Comparison of ENCODE assay signal across 13 cellular contexts in the genomic region with DNA sequence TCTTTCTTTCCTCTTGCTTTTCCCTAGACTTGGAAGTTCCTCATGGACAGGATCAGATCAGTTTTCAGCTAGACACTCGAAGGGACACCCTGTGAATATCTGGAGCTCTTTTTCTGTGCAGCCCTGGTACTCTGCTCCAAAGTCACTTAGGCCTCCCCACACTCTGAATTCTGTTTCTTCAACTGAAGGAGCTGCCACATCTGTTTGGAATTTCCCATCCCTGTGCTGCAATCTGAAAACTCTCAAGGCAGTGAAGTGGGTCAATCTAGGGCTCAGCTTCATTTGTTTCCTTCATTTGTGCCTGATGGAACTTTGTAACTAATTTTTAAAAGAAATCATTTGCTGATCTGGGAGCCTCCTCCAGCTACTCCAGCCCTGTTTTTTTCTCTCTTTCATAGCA. TPM values are rescaled to one million over a fixed set of nuclear protein-coding genes. Genes with fewer than 3 reads are reported as not detected.
DNase-seq lines count a peak whose midpoint lies in the region; ATAC-seq and TF ChIP-seq lines count a peak whose summit lies in the region.
"Had no signal": no experiment of that assay in that cellular context is flagged by ENCODE, and none has a peak within 500 bp of the region (broad histone marks: within the 10 kb centered on the region; RNA-seq: fewer than 3 reads in every experiment).

No MANE protein-coding gene starts in this region.

- CTCF ChIA-PET in activated CD8-positive, alpha-beta T cell treated with anti-CD3 and anti-CD28 coated beads for 36 hours (lab: Charles Lee), result interaction anchor here (0.7 to 6.7 kb wide), 9 partner anchors 9 to 147 kb away, joined by 3 to 25 read pairs (median 9); no protein-coding TSS in a partner anchor
- CTCF ChIA-PET in activated CD8-positive, alpha-beta T cell treated with anti-CD3 and anti-CD28 coated beads, Interleukin-2, amount 10 ng/mL, durations not matched to agents 7 days and 5 days (lab: Charles Lee), result interaction anchor here (1.0 to 3.5 kb wide), 6 partner anchors 8 to 91 kb away, joined by 3 to 19 read pairs (median 4); no protein-coding TSS in a partner anchor
- CTCF ChIA-PET in T-cell (lab: Charles Lee), result interaction anchor here (0.5 to 3.0 kb wide), 9 partner anchors 8 to 314 kb away, joined by 3 to 10 read pairs (median 5); no protein-coding TSS in a partner anchor

- POLR2A ChIA-PET in activated CD8-positive, alpha-beta T cell treated with anti-CD3 and anti-CD28 coated beads for 36 hours (lab: Charles Lee), result interaction anchor here (0.8 to 2.8 kb wide), 6 partner anchors 8 to 78 kb away, joined by 3 to 8 read pairs (median 6); no protein-coding TSS in a partner anchor
- POLR2A ChIA-PET in activated CD8-positive, alpha-beta T cell treated with anti-CD3 and anti-CD28 coated beads, Interleukin-2, amount 10 ng/mL, durations not matched to agents 7 days and 5 days (lab: Charles Lee), result interaction anchor here (1.3 to 2.5 kb wide), 2 partner anchors 9 to 74 kb away, joined by 3 to 13 read pairs; no protein-coding TSS in a partner anchor
- POLR2A ChIA-PET in T-cell (lab: Charles Lee), result interaction anchor here (0.5 to 1.5 kb wide), 6 partner anchors 10 to 39 kb away, joined by 3 to 7 read pairs (median 4); no protein-coding TSS in a partner anchor

- no peaks in the 10 kb centered on the region for H3K27me3 Mint-ChIP-seq in activated CD8-positive, alpha-beta T cell treated with anti-CD3 and anti-CD28 coated beads for 36 hours
- H3K27me3 Mint-ChIP-seq in activated CD8-positive, alpha-beta T cell treated with anti-CD3 and anti-CD28 coated beads, Interleukin-2, amount 10 ng/mL, durations not matched to agents 7 days and 5 days (ENCODE audit: low read depth), result no peaks in the 10 kb centered on the region
- H3K27me3 Mint-ChIP-seq in T-cell, result no peaks in the 10 kb centered on the region
- H3K27me3 Mint-ChIP-seq in memory B cell, result no peaks in the 10 kb centered on the region
- H3K27me3 Mint-ChIP-seq in stimulated activated naive B cell treated with anti-CD40 and anti-IgM and Interleukin-4, amounts not matched to agents 10 μg/mL and 1 μg/mL and 100 μg/mL, for 72 hours, result no peaks in the 10 kb centered on the region

- intact Hi-C loops in activated CD8-positive, alpha-beta T cell treated with anti-CD3 and anti-CD28 coated beads for 36 hours (cut with micrococcal nuclease), result no loop called here

- peaks cover 90% of the 10 kb centered on the region for H3K4me1 Mint-ChIP-seq in activated CD8-positive, alpha-beta T cell treated with anti-CD3 and anti-CD28 coated beads for 36 hours (ENCODE audit: low read depth)
- peaks cover 77% of the 10 kb centered on the region for H3K4me1 Mint-ChIP-seq in activated CD8-positive, alpha-beta T cell treated with anti-CD3 and anti-CD28 coated beads, Interleukin-2, amount 10 ng/mL, durations not matched to agents 7 days and 5 days (ENCODE audit: low read depth)
- H3K4me1 Mint-ChIP-seq in T-cell (peaks cover 99 to 100% (median 99%) of the 10 kb centered on the region in 3 donors), memory B cell (peaks cover 60% of the 10 kb centered on the region)
- H3K4me1 Mint-ChIP-seq in stimulated activated naive B cell treated with anti-CD40 and anti-IgM and Interleukin-4, amounts not matched to agents 10 μg/mL and 1 μg/mL and 100 μg/mL, for 72 hours, result peaks cover 38 to 78% of the 10 kb centered on the region in 2 donors

- H3K9me3 Mint-ChIP-seq in activated CD8-positive, alpha-beta T cell treated with anti-CD3 and anti-CD28 coated beads for 36 hours, result peaks cover 5% of the 10 kb centered on the region
- no peaks in the 10 kb centered on the region for H3K9me3 Mint-ChIP-seq in activated CD8-positive, alpha-beta T cell treated with anti-CD3 and anti-CD28 coated beads, Interleukin-2, amount 10 ng/mL, durations not matched to agents 7 days and 5 days (ENCODE audit: insufficient read depth)
- H3K9me3 Mint-ChIP-seq in T-cell (no peaks in the 10 kb centered on the region), memory B cell (no peaks in the 10 kb centered on the region)
- peaks cover 5 to 12% of the 10 kb centered on the region in 2 donors for H3K9me3 Mint-ChIP-seq in stimulated activated naive B cell treated with anti-CD40 and anti-IgM and Interleukin-4, amounts not matched to agents 10 μg/mL and 1 μg/mL and 100 μg/mL, for 72 hours

- peaks cover 51% of the 10 kb centered on the region for H3K36me3 Mint-ChIP-seq in activated CD8-positive, alpha-beta T cell treated with anti-CD3 and anti-CD28 coated beads for 36 hours (ENCODE audit: low read depth)
- peaks cover 36% of the 10 kb centered on the region for H3K36me3 Mint-ChIP-seq in activated CD8-positive, alpha-beta T cell treated with anti-CD3 and anti-CD28 coated beads, Interleukin-2, amount 10 ng/mL, durations not matched to agents 7 days and 5 days (ENCODE audit: low read depth)
- peaks cover 37% of the 10 kb centered on the region for H3K36me3 Mint-ChIP-seq in T-cell
- peaks cover 27% of the 10 kb centered on the region for H3K36me3 Mint-ChIP-seq in memory B cell
- H3K36me3 Mint-ChIP-seq in stimulated activated naive B cell treated with anti-CD40 and anti-IgM and Interleukin-4, amounts not matched to agents 10 μg/mL and 1 μg/mL and 100 μg/mL, for 72 hours, result peaks cover 41 to 46% of the 10 kb centered on the region in 2 donors

- no peak for TF ChIP-seq CTCF in activated CD8-positive, alpha-beta T cell treated with anti-CD3 and anti-CD28 coated beads for 36 hours (IDR thresholded peaks at IDR 0.05)

- ATAC-seq in activated CD8-positive, alpha-beta T cell treated with anti-CD3 and anti-CD28 coated beads for 36 hours, result no peak
- ATAC-seq in activated CD8-positive, alpha-beta T cell treated with anti-CD3 and anti-CD28 coated beads, Interleukin-2, amount 10 ng/mL, durations not matched to agents 7 days and 5 days, result no peak
- ATAC-seq in T-cell (replicated peaks in 1 of 4) (no peak), memory B cell (ENCODE audit: low read depth) (no peak), HG02870 (IDR thresholded peaks at IDR 0.05; ENCODE audit: unreplicated experiment) (no peak), GM21367 (IDR thresholded peaks at IDR 0.05; ENCODE audit: unreplicated experiment) (no peak)
- ATAC-seq in stimulated activated naive B cell treated with anti-CD40 and anti-IgM and Interleukin-4, amounts not matched to agents 10 μg/mL and 1 μg/mL and 100 μg/mL, for 72 hours (replicated peaks), result no peak
- ATAC-seq: HepG2, left ventricle myocardium superior had no signal

- no peak for DNase-seq in activated CD8-positive, alpha-beta T cell treated with anti-CD3 and anti-CD28 coated beads for 36 hours
- DNase-seq in activated CD8-positive, alpha-beta T cell treated with anti-CD3 and anti-CD28 coated beads, Interleukin-2, amount 10 ng/mL, durations not matched to agents 7 days and 5 days, result no peak
- DNase-seq in T-cell (no peak), memory B cell (ENCODE audit: low spot score in 2 of 2) (no peak), NAMALWA (ENCODE audit: low spot score) (no peak)
- no peak for DNase-seq in stimulated activated naive B cell treated with anti-CD40 and anti-IgM and Interleukin-4, amounts not matched to agents 10 μg/mL and 1 μg/mL and 100 μg/mL, for 72 hours
- DNase-seq: DMS79; effector CD8-positive, alpha-beta T cell; left ventricle myocardium superior; stimulated activated CD4-positive, alpha-beta T cell treated with anti-CD3 and anti-CD28 coated beads, Interleukin-2, amount 100 ng/mL, for 48 hours had no signal

- H3K4me3 Mint-ChIP-seq in activated CD8-positive, alpha-beta T cell treated with anti-CD3 and anti-CD28 coated beads for 36 hours, result no peak overlapping the region
- no peak overlapping the region for H3K4me3 Mint-ChIP-seq in activated CD8-positive, alpha-beta T cell treated with anti-CD3 and anti-CD28 coated beads, Interleukin-2, amount 10 ng/mL, durations not matched to agents 7 days and 5 days
- H3K4me3 Mint-ChIP-seq in T-cell (peak overlapping the region in 2 of 3 donors; percentile 42 to 63), memory B cell (peak overlapping the region; percentile 34)
- peak overlapping the region; percentile 2 to 10 for H3K4me3 Mint-ChIP-seq in stimulated activated naive B cell treated with anti-CD40 and anti-IgM and Interleukin-4, amounts not matched to agents 10 μg/mL and 1 μg/mL and 100 μg/mL, for 72 hours

- peak overlapping the region; percentile 62 for H3K27ac Mint-ChIP-seq in activated CD8-positive, alpha-beta T cell treated with anti-CD3 and anti-CD28 coated beads for 36 hours
- no peak overlapping the region for H3K27ac Mint-ChIP-seq in activated CD8-positive, alpha-beta T cell treated with anti-CD3 and anti-CD28 coated beads, Interleukin-2, amount 10 ng/mL, durations not matched to agents 7 days and 5 days
- H3K27ac Mint-ChIP-seq in T-cell (peak overlapping the region in 1 of 2 donors; percentile 39), memory B cell (peak overlapping the region; percentile 86)
- H3K27ac Mint-ChIP-seq in stimulated activated naive B cell treated with anti-CD40 and anti-IgM and Interleukin-4, amounts not matched to agents 10 μg/mL and 1 μg/mL and 100 μg/mL, for 72 hours, result peak overlapping the region; percentile 65

RNA-seq across cellular contexts. Expression of a gene that starts 9.6 kb away (rescaled TPM):
- total RNA-seq in activated CD8-positive, alpha-beta T cell treated with anti-CD3 and anti-CD28 coated beads for 36 hours, result 10 to 100 TPM; 33.0 to 33.9 TPM
- 10 to 100 TPM; 40.9 to 43.5 TPM for total RNA-seq in activated CD8-positive, alpha-beta T cell treated with anti-CD3 and anti-CD28 coated beads, Interleukin-2, amount 10 ng/mL, durations not matched to agents 7 days and 5 days
- total RNA-seq in T-cell, result 100 to 1,000 TPM in 3 of 5 donors, 10 to 100 TPM in 2; 88.0 to 161 (median 101) TPM

Comparison
In these comparisons a context has a peak if more than half of its experiments do, and no peak if none do; other contexts are left out.
1. H3K4me3 Mint-ChIP-seq: peak in T-cell (2 of 3), memory B cell (single experiment) and stimulated activated naive B cell treated with anti-CD40 and anti-IgM and Interleukin-4, amounts not matched to agents 10 μg/mL and 1 μg/mL and 100 μg/mL, for 72 hours (2 of 2); none in activated CD8-positive, alpha-beta T cell treated with anti-CD3 and anti-CD28 coated beads for 36 hours (single experiment) and activated CD8-positive, alpha-beta T cell treated with anti-CD3 and anti-CD28 coated beads, Interleukin-2, amount 10 ng/mL, durations not matched to agents 7 days and 5 days (single experiment).